ENCODE assay signal across 23 cellular contexts in genomic region chr11:1296287-1296686, GRCh38.
"Had no signal": no experiment of that assay in that cellular context is flagged by ENCODE, and none has a peak within 500 bp of the region (broad histone marks: within the 10 kb centered on the region; RNA-seq: fewer than 3 reads in every experiment).

No MANE protein-coding gene starts in this region.

- H3K27ac Mint-ChIP-seq: activated CD4-positive, alpha-beta memory T cell treated with anti-CD3 and anti-CD28 coated beads for 36 hours; activated naive CD8-positive, alpha-beta T cell; T-cell; type B pancreatic cell; WTC11 had no signal

- H3K9me3 ChIP-seq: adrenal gland, ascending aorta, mucosa of descending colon, prostate gland, SJCRH30, thoracic aorta had no signal

- H3K36me3 ChIP-seq: prostate gland had no signal

- DNase-seq: activated CD4-positive, alpha-beta T cell treated with anti-CD3 and anti-CD28 coated beads for 4 hours; activated gamma-delta T cell treated with Interleukin-2 at 50 U/mL for 16 hours; activated T-cell treated with anti-CD3 and anti-CD28 coated beads for 4 hours; brain microvascular endothelial cell; central memory CD4-positive, alpha-beta T cell; dermis blood vessel endothelial cell; effector CD8-positive, alpha-beta T cell; foreskin melanocyte; mesenchymal stem cell; mucosa of descending colon; SJCRH30; stimulated activated CD4-positive, alpha-beta T cell treated with anti-CD3 and anti-CD28 coated beads, Interleukin-12 subunit alpha, Interleukin-12 subunit beta, amount 100 ng/mL, for 4 hours had no signal

- H3K27me3 ChIP-seq: adrenal gland, ascending aorta, brain microvascular endothelial cell, hepatocyte, SJCRH30 had no signal

- H3K27me3 Mint-ChIP-seq: activated CD4-positive, alpha-beta memory T cell treated with anti-CD3 and anti-CD28 coated beads for 36 hours; activated naive CD8-positive, alpha-beta T cell; T-cell; type B pancreatic cell had no signal

- ATAC-seq: mucosa of descending colon, T-cell, WTC11 had no signal

- H3K36me3 Mint-ChIP-seq: activated CD4-positive, alpha-beta memory T cell treated with anti-CD3 and anti-CD28 coated beads for 36 hours; activated naive CD8-positive, alpha-beta T cell; type B pancreatic cell had no signal

- H3K9me3 Mint-ChIP-seq: activated CD4-positive, alpha-beta memory T cell treated with anti-CD3 and anti-CD28 coated beads for 36 hours; neural crest cell; T-cell; type B pancreatic cell; WTC11 had no signal

- H3K4me3 Mint-ChIP-seq: activated CD4-positive, alpha-beta memory T cell treated with anti-CD3 and anti-CD28 coated beads for 36 hours; activated naive CD8-positive, alpha-beta T cell; neural crest cell; T-cell; type B pancreatic cell; WTC11 had no signal

- H3K27ac ChIP-seq: adrenal gland, ascending aorta, brain microvascular endothelial cell, hepatocyte, prostate gland, SJCRH30, thoracic aorta had no signal

- H3K4me1 ChIP-seq: SJCRH30 had no signal

- H3K4me3 ChIP-seq: adrenal gland, ascending aorta, hepatocyte, mucosa of descending colon, prostate gland, SJCRH30, thoracic aorta had no signal
